Comparison of ENCODE assay signal across 29 cellular contexts in genomic region chr1:157653494-157653873, GRCh38. TPM values are rescaled to one million over a fixed set of nuclear protein-coding genes. Genes with fewer than 3 reads are reported as not detected.
DNase-seq lines count a peak whose midpoint lies in the region; ATAC-seq and TF ChIP-seq lines count a peak whose summit lies in the region.
"Had no signal": no experiment of that assay in that cellular context is flagged by ENCODE, and none has a peak within 500 bp of the region (broad histone marks: within the 10 kb centered on the region; RNA-seq: fewer than 3 reads in every experiment).

No MANE protein-coding gene starts in this region.

- peaks cover 9% of the 10 kb centered on the region for H3K4me1 Mint-ChIP-seq in stimulated activated naive CD8-positive, alpha-beta T cell treated with anti-CD3 and anti-CD28 coated beads, Interleukin-15, amount 100 ng/mL, for 72 hours
- H3K4me1 Mint-ChIP-seq: activated T-helper 17 cell treated with anti-CD3 and anti-CD28 coated beads, Interleukin-2, amount 50 U/mL, for 72 hours; CD4-positive, alpha-beta memory T cell; neural crest cell had no signal

- POLR2A ChIA-PET in OCI-LY7 (lab: Charles Lee) = interaction anchor here (0.6 to 0.7 kb wide), 2 partner anchors 8 to 74 kb away, joined by 3 read pairs; no protein-coding TSS in a partner anchor

- peak; percentile 7 for DNase-seq in DND-41
- DNase-seq in OCI-LY7 (ENCODE audit: low spot score) = no peak
- no peak for DNase-seq in stimulated activated naive CD8-positive, alpha-beta T cell treated with anti-CD3 and anti-CD28 coated beads, Interleukin-15, amount 100 ng/mL, for 72 hours
- DNase-seq in DMS153 treated with DMSO at 0.1 percent for 48 hours (lab: John Stamatoyannopoulos, UW; ENCODE audit: unreplicated experiment) = no peak
- DNase-seq: ACHN; activated CD4-positive, alpha-beta T cell treated with anti-CD3 and anti-CD28 coated beads for 4 hours; activated CD8-positive, alpha-beta memory T cell treated with anti-CD3 and anti-CD28 coated beads, Interleukin-2, amount 10 ng/mL, durations not matched to agents 7 days and 5 days; CD4-positive, alpha-beta memory T cell; cortex of kidney; DMS153; mucosa of descending colon; NCI-H1694; NCI-H748 treated with DMSO at 0.1 percent for 48 hours; PC-9; SHP77 treated with DMSO at 0.1 percent for 48 hours; stimulated activated CD4-positive, alpha-beta T cell treated with anti-CD3 and anti-CD28 coated beads, Interleukin-2, amount 100 ng/mL, for 24 hours; stimulated activated naive CD8-positive, alpha-beta T cell treated with anti-CD3 and anti-CD28 coated beads, Interleukin-15, Interleukin-2, amounts not matched to agents 100 U/mL and 50 U/mL, for 24 hours; T-helper 1 cell; tibial artery had no signal

- ATAC-seq in DND-41 (ENCODE audit: insufficient read depth, low read depth) = peak; percentile 29
- ATAC-seq in GM21737 (IDR thresholded peaks at IDR 0.05; ENCODE audit: unreplicated experiment) = peak; percentile 10
- ATAC-seq in HG03342 (IDR thresholded peaks at IDR 0.05; ENCODE audit: unreplicated experiment) = peak; percentile 7
- ATAC-seq in GM21619 (IDR thresholded peaks at IDR 0.05; ENCODE audit: unreplicated experiment) = no peak
- ATAC-seq in stimulated activated naive CD8-positive, alpha-beta T cell treated with anti-CD3 and anti-CD28 coated beads, Interleukin-15, amount 100 ng/mL, for 72 hours = no peak
- no peak for ATAC-seq in GM21576 (IDR thresholded peaks at IDR 0.05; ENCODE audit: unreplicated experiment)
- ATAC-seq: activated CD8-positive, alpha-beta memory T cell treated with anti-CD3 and anti-CD28 coated beads, Interleukin-2, amount 10 ng/mL, durations not matched to agents 7 days and 5 days; activated T-helper 17 cell treated with anti-CD3 and anti-CD28 coated beads, Interleukin-2, amount 50 U/mL, for 72 hours; stimulated activated naive CD8-positive, alpha-beta T cell treated with anti-CD3 and anti-CD28 coated beads, Interleukin-15, Interleukin-2, amounts not matched to agents 100 U/mL and 50 U/mL, for 24 hours had no signal

- no peaks in the 10 kb centered on the region for H3K27me3 ChIP-seq in DND-41 (ENCODE audit: insufficient read depth, low read length, poor library complexity)
- H3K27me3 ChIP-seq: breast epithelium, tibial artery had no signal

- H2AFZ ChIP-seq in DND-41 (ENCODE audit: low read depth, low read length) = peak overlapping the region; percentile 48
- peak overlapping the region; percentile 82; the same call in 1 of the 2 replicates for H2AFZ ChIP-seq in OCI-LY7 (ENCODE audit: low read length)
- H2AFZ ChIP-seq: PC-9 had no signal

- no peaks in the 10 kb centered on the region for H4K20me1 ChIP-seq in DND-41 (ENCODE audit: insufficient read depth, low read length)
- H4K20me1 ChIP-seq in OCI-LY7 (ENCODE audit: insufficient read depth, low read length) = no peaks in the 10 kb centered on the region

- H3K27ac Mint-ChIP-seq in stimulated activated naive CD8-positive, alpha-beta T cell treated with anti-CD3 and anti-CD28 coated beads, Interleukin-15, amount 100 ng/mL, for 72 hours = no peak overlapping the region
- H3K27ac Mint-ChIP-seq: activated CD8-positive, alpha-beta memory T cell treated with anti-CD3 and anti-CD28 coated beads, Interleukin-2, amount 10 ng/mL, durations not matched to agents 7 days and 5 days; activated T-helper 17 cell treated with anti-CD3 and anti-CD28 coated beads, Interleukin-2, amount 50 U/mL, for 72 hours; CD4-positive, alpha-beta memory T cell had no signal

- no peak overlapping the region for H3K4me3 Mint-ChIP-seq in stimulated activated naive CD8-positive, alpha-beta T cell treated with anti-CD3 and anti-CD28 coated beads, Interleukin-15, amount 100 ng/mL, for 72 hours
- H3K4me3 Mint-ChIP-seq: activated CD8-positive, alpha-beta memory T cell treated with anti-CD3 and anti-CD28 coated beads, Interleukin-2, amount 10 ng/mL, durations not matched to agents 7 days and 5 days; activated T-helper 17 cell treated with anti-CD3 and anti-CD28 coated beads, Interleukin-2, amount 50 U/mL, for 72 hours; CD4-positive, alpha-beta memory T cell; neural crest cell had no signal

- TF ChIP-seq CTCF in DND-41 (IDR thresholded peaks at IDR 0.05; ENCODE audit: borderline replicate concordance, extremely low read depth, low read length, poor library complexity, severe bottlenecking) = no peak
- no peak for TF ChIP-seq CTCF in OCI-LY7 (conservative IDR thresholded peaks at IDR 0.05; ENCODE audit: low read length)

- H3K36me3 ChIP-seq in DND-41 (ENCODE audit: insufficient read depth, low read length) (no peaks in the 10 kb centered on the region), OCI-LY7 (ENCODE audit: insufficient read depth, low read length) (no peaks in the 10 kb centered on the region)
- H3K36me3 ChIP-seq: breast epithelium, prostate gland, tibial artery had no signal

- H3K9me3 Mint-ChIP-seq in stimulated activated naive CD8-positive, alpha-beta T cell treated with anti-CD3 and anti-CD28 coated beads, Interleukin-15, amount 100 ng/mL, for 72 hours = no peaks in the 10 kb centered on the region
- H3K9me3 Mint-ChIP-seq: activated T-helper 17 cell treated with anti-CD3 and anti-CD28 coated beads, Interleukin-2, amount 50 U/mL, for 72 hours; neural crest cell had no signal

- peaks cover 8% of the 10 kb centered on the region for H3K27me3 Mint-ChIP-seq in stimulated activated naive CD8-positive, alpha-beta T cell treated with anti-CD3 and anti-CD28 coated beads, Interleukin-15, amount 100 ng/mL, for 72 hours

- intact Hi-C loops in OCI-LY7 (cut with micrococcal nuclease; ENCODE audit: unreplicated experiment) = loop anchor here (2.0 to 10.0 kb wide), 2 partner anchors 59 to 101 kb away; no protein-coding TSS in a partner anchor

- no peaks in the 10 kb centered on the region for H3K9me3 ChIP-seq in DND-41 (ENCODE audit: insufficient read depth, low read length, severe bottlenecking)
- H3K9me3 ChIP-seq in OCI-LY7 (ENCODE audit: low read length) = no peaks in the 10 kb centered on the region
- H3K9me3 ChIP-seq: breast epithelium, mucosa of descending colon, prostate gland, tibial artery had no signal

- H3K79me2 ChIP-seq in DND-41 (ENCODE audit: insufficient read depth, low read length) (no peaks in the 10 kb centered on the region), OCI-LY7 (ENCODE audit: insufficient read depth, low read depth, low read length) (no peaks in the 10 kb centered on the region)

- peaks cover 73% of the 10 kb centered on the region for H3K4me1 ChIP-seq in DND-41 (ENCODE audit: insufficient read depth, low read length)
- peaks cover 82% of the 10 kb centered on the region for H3K4me1 ChIP-seq in OCI-LY7 (ENCODE audit: insufficient read depth, low read length, poor library complexity, severe bottlenecking)
- H3K4me1 ChIP-seq: breast epithelium, prostate gland, tibial artery had no signal

- H3K4me3 ChIP-seq in DND-41 (ENCODE audit: low read depth in 1 of 2, low read length in 2 of 2) = no peak overlapping the region
- no peak overlapping the region for H3K4me3 ChIP-seq in OCI-LY7 (ENCODE audit: low read depth, low read length, poor library complexity, severe bottlenecking)
- H3K4me3 ChIP-seq: breast epithelium, mucosa of descending colon, PC-9, prostate gland, tibial artery had no signal

- CTCF ChIA-PET in OCI-LY7 (lab: Charles Lee; ENCODE audit: unreplicated experiment) = no interaction called here

- H3K27ac ChIP-seq in DND-41 (ENCODE audit: low read length) (peak overlapping the region; percentile 98), OCI-LY7 (ENCODE audit: low read depth, low read length, poor library complexity, severe bottlenecking) (peak overlapping the region; percentile 90)
- H3K27ac ChIP-seq: breast epithelium, PC-9, prostate gland, tibial artery had no signal

- H3K4me2 ChIP-seq in DND-41 (ENCODE audit: insufficient read depth, low read length) (peak overlapping the region; percentile 46), OCI-LY7 (ENCODE audit: low read length) (peak overlapping the region; percentile 87)
- H3K4me2 ChIP-seq: PC-9 had no signal

- no TSS peak for BruUV-seq in OCI-LY7 (replicated peaks; lab: Mats Ljungman, UMichigan)

- peak overlapping the region; percentile 51 for H3K9ac ChIP-seq in DND-41 (ENCODE audit: low read depth, low read length)

- H3K9me2 ChIP-seq in OCI-LY7 (ENCODE audit: insufficient read depth, low read length) = no peaks in the 10 kb centered on the region

RNA-seq across cellular contexts. Expression of gene FCRL3, which starts 47.1 kb away (rescaled TPM):
- total RNA-seq in OCI-LY7 (2014; rRNA removed; shearing (Covaris generic)) = 0.77 and 0.88 TPM in 2 replicates
- total RNA-seq in OCI-LY7 (2022) = 0.99 and 1.1 TPM in 2 replicates
- total RNA-seq: neural crest cell, PC-9, skeletal muscle tissue had no signal

RNA-seq across cellular contexts. Expression of gene FCRL4, which starts 55.6 kb away (rescaled TPM):
- not detected in 2 replicates for total RNA-seq in OCI-LY7 (2014; rRNA removed; shearing (Covaris generic))
- not detected in 2 replicates for total RNA-seq in OCI-LY7 (2022)
- total RNA-seq: activated CD8-positive, alpha-beta memory T cell treated with anti-CD3 and anti-CD28 coated beads, Interleukin-2, amount 10 ng/mL, durations not matched to agents 7 days and 5 days; activated T-helper 17 cell treated with anti-CD3 and anti-CD28 coated beads, Interleukin-2, amount 50 U/mL, for 72 hours; CD4-positive, alpha-beta memory T cell; liver; neural crest cell; PC-9; skeletal muscle tissue had no signal

Comparison
In these comparisons a context has a peak if more than half of its experiments do, and no peak if none do; other contexts are left out.
1. ATAC-seq: peak in DND-41 (single experiment), GM21737 (single experiment) and HG03342 (single experiment); none in GM21619 (single experiment), stimulated activated naive CD8-positive, alpha-beta T cell treated with anti-CD3 and anti-CD28 coated beads, Interleukin-15, amount 100 ng/mL, for 72 hours (single experiment) and GM21576 (single experiment).